ENCODE assay signal across 35 cellular contexts in genomic region chr10:24475598-24475997, GRCh38.
"Had no signal": no experiment of that assay in that cellular context is flagged by ENCODE, and none has a peak within 500 bp of the region (broad histone marks: within the 10 kb centered on the region; RNA-seq: fewer than 3 reads in every experiment).

No MANE protein-coding gene starts in this region.

- H3K4me3 Mint-ChIP-seq: activated B cell treated with CpG ODN at 0.5 μM for 24 hours; activated CD4-positive, alpha-beta memory T cell treated with anti-CD3 and anti-CD28 coated beads for 36 hours; activated CD4-positive, alpha-beta T cell treated with anti-CD3 and anti-CD28 coated beads, Interleukin-2, amount 10 ng/mL, durations not matched to agents 24 days and 14 days; activated CD8-positive, alpha-beta T cell treated with anti-CD3 and anti-CD28 coated beads for 36 hours; activated naive CD4-positive, alpha-beta T cell treated with anti-CD3 and anti-CD28 coated beads, Interleukin-2, amount 10 ng/mL, durations not matched to agents 7 days and 5 days; activated naive CD4-positive, alpha-beta T cell treated with anti-CD3 and anti-CD28 coated beads, Interleukin-2, amount 50 U/mL, for 24 hours; activated naive CD8-positive, alpha-beta T cell; activated naive CD8-positive, alpha-beta T cell treated with anti-CD3 and anti-CD28 coated beads, Interleukin-2, amount 10 ng/mL, durations not matched to agents 7 days and 5 days; activated naive CD8-positive, alpha-beta T cell treated with anti-CD3 and anti-CD28 coated beads, Interleukin-2, amount 50 U/mL, for 24 hours; activated T-cell treated with anti-CD3 and anti-CD28 coated beads, Interleukin-2, amount 50 U/mL, for 4 hours; activated T-cell treated with anti-CD3 and anti-CD28 coated beads, Interleukin-2, amount 50 U/mL, for 72 hours; T-helper 1 cell treated with Interleukin-12 subunit alpha and Interleukin-12 subunit beta and Interleukin-4 antibody, amounts not matched to agents 30 μg/mL and 1 μg/mL, for 36 hours; T-helper 2 cell treated with Interferon-gamma antibody and Interleukin-4, amounts not matched to agents 5 μg/mL and 100 μg/mL, for 36 hours had no signal

- H3K36me3 Mint-ChIP-seq: activated naive CD4-positive, alpha-beta T cell treated with anti-CD3 and anti-CD28 coated beads, Interleukin-2, amount 10 ng/mL, durations not matched to agents 7 days and 5 days; activated naive CD4-positive, alpha-beta T cell treated with anti-CD3 and anti-CD28 coated beads, Interleukin-2, amount 50 U/mL, for 24 hours; activated naive CD8-positive, alpha-beta T cell treated with anti-CD3 and anti-CD28 coated beads, Interleukin-2, amount 10 ng/mL, durations not matched to agents 7 days and 5 days had no signal

- FAIRE-seq: TTC549 had no signal

- H3K27me3 ChIP-seq: body of pancreas, brain microvascular endothelial cell, breast epithelium had no signal

- H3K9me3 Mint-ChIP-seq: activated T-helper 2 cell treated with anti-CD3 and anti-CD28 coated beads, Interferon-gamma antibody, Interleukin-2, Interleukin-4, amounts not matched to agents 10 μg/mL and 5 μg/mL and 100 μg/mL, durations not matched to agents 14 hours and 24 hours and 36 hours had no signal

- H3K4me3 ChIP-seq: body of pancreas, breast epithelium had no signal

- DNase-seq: activated B cell treated with CpG ODN at 0.5 μM for 24 hours; activated CD4-positive, alpha-beta memory T cell treated with anti-CD3 and anti-CD28 coated beads for 36 hours; activated CD4-positive, alpha-beta T cell treated with anti-CD3 and anti-CD28 coated beads for 4 hours; activated CD4-positive, alpha-beta T cell treated with anti-CD3 and anti-CD28 coated beads, Interleukin-2, amount 10 ng/mL, durations not matched to agents 24 days and 14 days; activated CD4-positive, alpha-beta T cell treated with anti-CD3 and anti-CD28 coated beads, Interleukin-2, amount 50 U/mL, for 1 hour; activated CD4-positive, alpha-beta T cell treated with anti-CD3 and anti-CD28 coated beads, Interleukin-2, amount 50 U/mL, for 4 hours; activated CD4-positive, CD25-positive, alpha-beta regulatory T cell treated with anti-CD3 and anti-CD28 coated beads, Interleukin-2, amount 50 U/mL, for 72 hours; activated CD8-positive, alpha-beta memory T cell treated with anti-CD3 and anti-CD28 coated beads, Interleukin-2, amount 50 U/mL, for 4 hours; activated CD8-positive, alpha-beta T cell treated with anti-CD3 and anti-CD28 coated beads for 36 hours; activated effector memory CD4-positive, alpha-beta T cell treated with Interleukin-2 at 50 U/mL for 16 hours; activated gamma-delta T cell; activated naive CD4-positive, alpha-beta T cell treated with anti-CD3 and anti-CD28 coated beads, Interleukin-2, amount 10 ng/mL, durations not matched to agents 7 days and 5 days; activated naive CD4-positive, alpha-beta T cell treated with Interleukin-2 at 50 U/mL for 16 hours; activated naive CD8-positive, alpha-beta T cell treated with anti-CD3 and anti-CD28 coated beads, Interleukin-2, amount 10 ng/mL, durations not matched to agents 7 days and 5 days; activated naive CD8-positive, alpha-beta T cell treated with anti-CD3 and anti-CD28 coated beads, Interleukin-2, amount 50 U/mL, for 24 hours; activated T-cell treated with anti-CD3 and anti-CD28 coated beads for 4 hours; activated T-cell treated with anti-CD3 and anti-CD28 coated beads, Interleukin-2, amount 50 U/mL, for 1 hour; activated T-cell treated with anti-CD3 and anti-CD28 coated beads, Interleukin-2, amount 50 U/mL, for 4 hours; activated T-cell treated with anti-CD3 and anti-CD28 coated beads, Interleukin-2, amount 50 U/mL, for 72 hours; amniotic stem cell; aorta; body of pancreas; brain microvascular endothelial cell; central memory CD4-positive, alpha-beta T cell; T-helper 1 cell; T-helper 2 cell; T-helper 9 cell had no signal

- H3K9me3 ChIP-seq: body of pancreas had no signal

- H3K27ac ChIP-seq: body of pancreas, brain microvascular endothelial cell, VCaP had no signal

- H3K36me3 ChIP-seq: breast epithelium had no signal

- ATAC-seq: activated CD8-positive, alpha-beta T cell treated with anti-CD3 and anti-CD28 coated beads for 36 hours; activated naive CD8-positive, alpha-beta T cell treated with anti-CD3 and anti-CD28 coated beads, Interleukin-2, amount 50 U/mL, for 24 hours; activated T-cell treated with anti-CD3 and anti-CD28 coated beads, Interleukin-2, amount 50 U/mL, for 4 hours; activated T-cell treated with anti-CD3 and anti-CD28 coated beads, Interleukin-2, amount 50 U/mL, for 72 hours; body of pancreas had no signal

- H3K27me3 Mint-ChIP-seq: activated B cell treated with CpG ODN at 0.5 μM for 24 hours had no signal

- H3K4me1 Mint-ChIP-seq: activated B cell treated with CpG ODN at 0.5 μM for 24 hours; activated CD4-positive, alpha-beta T cell treated with anti-CD3 and anti-CD28 coated beads, Interleukin-2, amount 10 ng/mL, durations not matched to agents 24 days and 14 days; activated naive CD4-positive, alpha-beta T cell treated with anti-CD3 and anti-CD28 coated beads, Interleukin-2, amount 10 ng/mL, durations not matched to agents 7 days and 5 days; activated naive CD4-positive, alpha-beta T cell treated with anti-CD3 and anti-CD28 coated beads, Interleukin-2, amount 50 U/mL, for 24 hours; activated naive CD8-positive, alpha-beta T cell treated with anti-CD3 and anti-CD28 coated beads, Interleukin-2, amount 10 ng/mL, durations not matched to agents 7 days and 5 days; activated naive CD8-positive, alpha-beta T cell treated with anti-CD3 and anti-CD28 coated beads, Interleukin-2, amount 50 U/mL, for 24 hours had no signal

- H3K4me1 ChIP-seq: breast epithelium had no signal

- H3K27ac Mint-ChIP-seq: activated B cell treated with CpG ODN at 0.5 μM for 24 hours; activated CD4-positive, alpha-beta memory T cell treated with anti-CD3 and anti-CD28 coated beads for 36 hours; activated CD4-positive, alpha-beta T cell treated with anti-CD3 and anti-CD28 coated beads, Interleukin-2, amount 10 ng/mL, durations not matched to agents 24 days and 14 days; activated CD8-positive, alpha-beta T cell treated with anti-CD3 and anti-CD28 coated beads for 36 hours; activated naive CD4-positive, alpha-beta T cell treated with anti-CD3 and anti-CD28 coated beads, Interleukin-2, amount 10 ng/mL, durations not matched to agents 7 days and 5 days; activated naive CD4-positive, alpha-beta T cell treated with anti-CD3 and anti-CD28 coated beads, Interleukin-2, amount 50 U/mL, for 24 hours; activated naive CD8-positive, alpha-beta T cell; activated naive CD8-positive, alpha-beta T cell treated with anti-CD3 and anti-CD28 coated beads, Interleukin-2, amount 10 ng/mL, durations not matched to agents 7 days and 5 days; activated naive CD8-positive, alpha-beta T cell treated with anti-CD3 and anti-CD28 coated beads, Interleukin-2, amount 50 U/mL, for 24 hours; activated T-cell treated with anti-CD3 and anti-CD28 coated beads, Interleukin-2, amount 50 U/mL, for 72 hours; activated T-helper 2 cell treated with anti-CD3 and anti-CD28 coated beads, Interferon-gamma antibody, Interleukin-2, Interleukin-4, amounts not matched to agents 10 μg/mL and 5 μg/mL and 100 μg/mL, durations not matched to agents 14 hours and 24 hours and 36 hours; T-helper 1 cell treated with Interleukin-12 subunit alpha and Interleukin-12 subunit beta and Interleukin-4 antibody, amounts not matched to agents 30 μg/mL and 1 μg/mL, for 36 hours; T-helper 2 cell treated with Interferon-gamma antibody and Interleukin-4, amounts not matched to agents 5 μg/mL and 100 μg/mL, for 36 hours had no signal
